26 cellular contexts compared by ENCODE assay signal in the genomic region with DNA sequence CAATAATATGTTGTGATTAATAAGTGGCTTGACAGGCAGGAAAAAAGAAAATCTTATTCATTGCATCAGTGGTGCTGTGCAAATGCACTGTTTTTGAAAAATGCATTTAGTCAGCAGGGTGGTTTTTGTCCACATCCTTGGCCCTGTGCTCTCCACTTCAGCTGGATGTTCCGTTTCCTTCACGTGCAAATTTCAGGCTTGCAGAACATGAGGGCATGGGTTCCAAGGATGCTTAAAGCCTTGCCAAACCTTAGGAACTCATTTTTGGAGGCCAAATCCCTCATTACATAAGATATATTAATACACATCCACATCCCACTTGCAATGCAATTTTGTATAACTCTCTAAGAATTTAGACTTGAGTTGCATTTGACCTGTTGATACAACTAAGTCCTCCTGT.
"Had no signal": no experiment of that assay in that cellular context is flagged by ENCODE, and none has a peak within 500 bp of the region (broad histone marks: within the 10 kb centered on the region; RNA-seq: fewer than 3 reads in every experiment).

No MANE protein-coding gene starts in this region.

- H3K4me3 ChIP-seq: ascending aorta, breast epithelium, cardiac muscle cell, coronary artery, dorsolateral prefrontal cortex, heart left ventricle had no signal

- ATAC-seq: activated CD4-positive, alpha-beta T cell treated with anti-CD3 and anti-CD28 coated beads for 36 hours; activated CD8-positive, alpha-beta memory T cell treated with anti-CD3 and anti-CD28 coated beads, Interleukin-2, amount 10 ng/mL, durations not matched to agents 7 days and 5 days; activated CD8-positive, alpha-beta T cell treated with anti-CD3 and anti-CD28 coated beads, Interleukin-2, amount 10 ng/mL, durations not matched to agents 7 days and 5 days; activated naive CD4-positive, alpha-beta T cell treated with anti-CD3 and anti-CD28 coated beads, Interleukin-2, amount 50 U/mL, for 72 hours; esophagus mucosa; heart left ventricle had no signal

- H3K36me3 ChIP-seq: ascending aorta, breast epithelium, cardiac muscle cell, heart left ventricle had no signal

- H3K27ac ChIP-seq: ascending aorta, breast epithelium, cardiac muscle cell, coronary artery, heart left ventricle had no signal

- H3K9me3 ChIP-seq: ascending aorta, breast epithelium, heart left ventricle had no signal

- H3K4me1 ChIP-seq: breast epithelium had no signal

- DNase-seq: activated CD4-positive, alpha-beta memory T cell treated with anti-CD3 and anti-CD28 coated beads for 36 hours; activated CD4-positive, alpha-beta T cell treated with anti-CD3 and anti-CD28 coated beads for 36 hours; activated CD4-positive, alpha-beta T cell treated with anti-CD3 and anti-CD28 coated beads, Interleukin-2, amount 10 ng/mL, durations not matched to agents 24 days and 14 days; activated CD4-positive, CD25-positive, alpha-beta regulatory T cell; activated CD4-positive, CD25-positive, alpha-beta regulatory T cell treated with anti-CD3 and anti-CD28 coated beads, Interleukin-2, amount 50 U/mL, for 72 hours; activated CD8-positive, alpha-beta memory T cell treated with anti-CD3 and anti-CD28 coated beads, Interleukin-2, amount 10 ng/mL, durations not matched to agents 7 days and 5 days; activated CD8-positive, alpha-beta memory T cell treated with anti-CD3 and anti-CD28 coated beads, Interleukin-2, amount 50 U/mL, for 4 hours; activated CD8-positive, alpha-beta T cell treated with anti-CD3 and anti-CD28 coated beads, Interleukin-2, amount 10 ng/mL, durations not matched to agents 7 days and 5 days; activated effector memory CD4-positive, alpha-beta T cell treated with anti-CD3 and anti-CD28 coated beads, Interleukin-2, amount 50 U/mL, for 16 hours; activated naive CD4-positive, alpha-beta T cell treated with anti-CD3 and anti-CD28 coated beads, Interleukin-2, amount 10 ng/mL, durations not matched to agents 7 days and 5 days; activated naive CD8-positive, alpha-beta T cell treated with anti-CD3 and anti-CD28 coated beads, Interleukin-2, amount 10 ng/mL, durations not matched to agents 7 days and 5 days; activated T-cell treated with anti-CD3 and anti-CD28 coated beads, Interleukin-2, amount 50 U/mL, for 1 hour; activated T-cell treated with anti-CD3 and anti-CD28 coated beads, Interleukin-2, amount 50 U/mL, for 48 hours; dorsolateral prefrontal cortex; effector memory CD4-positive, alpha-beta T cell; endodermal cell; foreskin fibroblast; glutamatergic neuron; heart left ventricle; T-helper 2 cell had no signal

- H3K27me3 ChIP-seq: ascending aorta, breast epithelium, cardiac muscle cell, dorsolateral prefrontal cortex had no signal
